9 cellular contexts compared by ENCODE assay signal in the genomic region with DNA sequence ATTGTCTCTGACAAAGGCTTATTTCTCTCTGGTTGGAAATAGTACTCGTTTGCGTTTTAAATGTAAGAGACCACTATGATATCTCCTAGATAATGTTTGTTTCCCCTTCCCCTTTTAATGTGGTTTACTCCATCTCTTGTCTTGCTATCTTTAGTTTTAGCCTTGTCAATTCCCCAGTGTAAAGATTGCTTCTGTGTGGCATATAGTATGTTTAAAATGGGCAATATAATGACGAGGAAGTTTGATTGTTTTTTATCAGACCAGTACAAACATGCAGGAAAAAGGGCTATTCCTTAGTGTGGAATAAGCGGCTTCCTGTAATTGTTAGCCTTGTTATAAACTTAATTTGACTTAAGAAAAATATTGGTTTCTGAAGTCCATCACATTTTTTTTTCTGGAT. TPM values are rescaled to one million over a fixed set of nuclear protein-coding genes. Genes with fewer than 3 reads are reported as not detected.
DNase-seq lines count a peak whose midpoint lies in the region; ATAC-seq and TF ChIP-seq lines count a peak whose summit lies in the region.
"Had no signal": no experiment of that assay in that cellular context is flagged by ENCODE, and none has a peak within 500 bp of the region (broad histone marks: within the 10 kb centered on the region; RNA-seq: fewer than 3 reads in every experiment).

No MANE protein-coding gene starts in this region.

- intact Hi-C loops in heart left ventricle (cut with DNase I) (loop anchor here in 9 of 10 donors (2.0 to 10.0 kb wide), 14 partner anchors 123 to 1510 kb away; partner anchors contain the start of genes PACRG (in 2 of the 9) and PRKN (in 2 of the 9)), Right ventricle myocardium superior (cut with DNase I) (loop anchor here (5.0 to 10.0 kb wide), 2 partner anchors 153 to 545 kb away; no protein-coding TSS in a partner anchor), body of pancreas (cut with DNase I) (no loop called here), uterus (cut with DNase I; ENCODE audit: low total_unique reads) (no loop called here), posterior vena cava (cut with DNase I) (loop anchor here in 1 of 2 donors (5.0 to 10.0 kb wide), 2 partner anchors 667 to 1215 kb away; no protein-coding TSS in a partner anchor)

- WGBS in heart left ventricle, 4 donors: 3 to 5% (median 4%) methylated on average over 4 of the region's 4 CpGs
- 4 to 7% methylated on average over 4 of the region's 4 CpGs for WGBS in body of pancreas, 2 donors
- WGBS in mesenchymal stem cell: 29% methylated on average over 4 of the region's 4 CpGs

- H3K79me1 ChIP-seq in mesenchymal stem cell (replicated peaks; ENCODE audit: low read length, poor library complexity, severe bottlenecking): no peaks in the 10 kb centered on the region

- H3K36me3 ChIP-seq in heart left ventricle (peaks cover 0 to 7% (median 0%) of the 10 kb centered on the region in 9 donors), body of pancreas (replicated peaks in 1 of 2; ENCODE audit: insufficient read depth in 1 of 2, low read depth in 2 of 2) (no peaks in the 10 kb centered on the region), mesenchymal stem cell (ENCODE audit: control insufficient read depth in 1 of 2, insufficient read depth in 2 of 2, low read depth in 1 of 2, low read length in 2 of 2) (no peaks in the 10 kb centered on the region), uterus (no peaks in the 10 kb centered on the region)

- no peak overlapping the region for H3K18ac ChIP-seq in mesenchymal stem cell (ENCODE audit: low read depth in 1 of 2, low read length in 2 of 2)

- peak overlapping the region; percentile 81 to 100 (median 98) for H3K27ac ChIP-seq in heart left ventricle
- H3K27ac ChIP-seq in body of pancreas: peak overlapping the region in 3 of 4 donors; percentile 97 to 100 (median 99)
- no peak overlapping the region for H3K27ac ChIP-seq in mesenchymal stem cell (ENCODE audit: low read length, poor library complexity, severe bottlenecking)
- H3K27ac ChIP-seq in uterus: peak overlapping the region; percentile 100

- H3K14ac ChIP-seq in mesenchymal stem cell (ENCODE audit: low read length in 2 of 2): no peak overlapping the region

- no peak overlapping the region for H2BK15ac ChIP-seq in mesenchymal stem cell (ENCODE audit: low read depth, poor library complexity, severe bottlenecking)

- no peak overlapping the region for H4K91ac ChIP-seq in mesenchymal stem cell (ENCODE audit: low read length)

- H3K4me2 ChIP-seq in mesenchymal stem cell (ENCODE audit: low read length, poor library complexity, severe bottlenecking): no peak overlapping the region

- ATAC-seq in heart left ventricle (no peak), Right ventricle myocardium superior (ENCODE audit: poor library complexity) (no peak), body of pancreas (no peak), HG03097 (IDR thresholded peaks at IDR 0.05; ENCODE audit: low FRiP score, unreplicated experiment) (no peak)

- no peak overlapping the region for H2BK12ac ChIP-seq in mesenchymal stem cell (ENCODE audit: low read length in 2 of 2)

- no peak overlapping the region for H4K8ac ChIP-seq in mesenchymal stem cell (ENCODE audit: low read length)

- no peak overlapping the region for H2AFZ ChIP-seq in mesenchymal stem cell (ENCODE audit: low read depth, low read length)

- H2BK120ac ChIP-seq in mesenchymal stem cell (ENCODE audit: low read depth, low read length): no peak overlapping the region

- H2BK5ac ChIP-seq in mesenchymal stem cell (ENCODE audit: low read depth, low read length, poor library complexity, severe bottlenecking): no peak overlapping the region

- H3K9ac ChIP-seq in mesenchymal stem cell (ENCODE audit: low read length): peak overlapping the region; percentile 97

- H3K4me1 ChIP-seq in heart left ventricle: peaks cover 2 to 59% (median 30%) of the 10 kb centered on the region in 12 donors
- peaks cover 38% of the 10 kb centered on the region for H3K4me1 ChIP-seq in body of pancreas
- H3K4me1 ChIP-seq in mesenchymal stem cell (ENCODE audit: control insufficient read depth, insufficient read depth, low read depth, low read length): no peaks in the 10 kb centered on the region
- H3K4me1 ChIP-seq in uterus: peaks cover 0 to 8% of the 10 kb centered on the region in 2 donors

- no peak for TF ChIP-seq POLR2A in heart left ventricle (IDR thresholded peaks at IDR 0.05)
- TF ChIP-seq POLR2A in body of pancreas (IDR thresholded peaks at IDR 0.05): no peak
- no peak for TF ChIP-seq POLR2A in uterus (IDR thresholded peaks at IDR 0.05)

- H3K9me3 ChIP-seq in heart left ventricle: no peaks in the 10 kb centered on the region
- H3K9me3 ChIP-seq in body of pancreas: no peaks in the 10 kb centered on the region
- no peaks in the 10 kb centered on the region for H3K9me3 ChIP-seq in mesenchymal stem cell (ENCODE audit: control insufficient read depth, low read length)
- H3K9me3 ChIP-seq in uterus: no peaks in the 10 kb centered on the region

- no peaks in the 10 kb centered on the region for H3K27me3 ChIP-seq in heart left ventricle
- no peaks in the 10 kb centered on the region for H3K27me3 ChIP-seq in body of pancreas
- no peaks in the 10 kb centered on the region for H3K27me3 ChIP-seq in mesenchymal stem cell (ENCODE audit: control insufficient read depth in 1 of 2, insufficient read depth in 1 of 2, low read length in 2 of 2)
- H3K27me3 ChIP-seq in uterus: no peaks in the 10 kb centered on the region

- no peak overlapping the region for H2AK5ac ChIP-seq in mesenchymal stem cell (ENCODE audit: low read length, severe bottlenecking)

- H3K4me3 ChIP-seq in heart left ventricle: peak overlapping the region; percentile 49 to 97 (median 86)
- no peak overlapping the region for H3K4me3 ChIP-seq in body of pancreas
- H3K4me3 ChIP-seq in mesenchymal stem cell (ENCODE audit: insufficient read depth in 1 of 2, low read depth in 1 of 2, low read length in 2 of 2): peak overlapping the region in 1 of 2 experiments; percentile 89
- H3K4me3 ChIP-seq in uterus: peak overlapping the region; percentile 91 to 98

- TF ChIP-seq CTCF in heart left ventricle (IDR thresholded peaks at IDR 0.05) (no peak), body of pancreas (IDR thresholded peaks at IDR 0.05) (no peak), uterus (IDR thresholded peaks at IDR 0.05) (no peak)

- DNase-seq in heart left ventricle: no peak
- DNase-seq in Right ventricle myocardium superior: no peak
- no peak for DNase-seq in body of pancreas
- DNase-seq in mesenchymal stem cell: no peak
- DNase-seq in uterus: no peak
- no peak for DNase-seq in 8988T
- no peak for DNase-seq in posterior vena cava (ENCODE audit: low spot score)

- no peak overlapping the region for H3K23ac ChIP-seq in mesenchymal stem cell (ENCODE audit: low read length in 2 of 2)

- H3K4ac ChIP-seq in mesenchymal stem cell (ENCODE audit: low read depth in 1 of 2, low read length in 2 of 2): no peak overlapping the region

RNA-seq across cellular contexts. Expression of gene QKI, which starts 3.1 kb away (rescaled TPM):
- 100 to 1,000 TPM; 367 to 607 (median 489) TPM for total RNA-seq in heart left ventricle
- polyA plus RNA-seq in heart left ventricle: 100 to 1,000 TPM in 1 of 2 donors, 10 to 100 TPM in 1; 80.2 to 250 TPM
- 477 TPM for total RNA-seq in Right ventricle myocardium superior
- 10 to 100 TPM; 60.4 to 61.3 TPM for total RNA-seq in body of pancreas
- 92.5 TPM for polyA plus RNA-seq in mesenchymal stem cell (2013, experiment 1 of 2)
- 90.5 TPM for polyA plus RNA-seq in mesenchymal stem cell (2013, experiment 2 of 2)
- 100 to 1,000 TPM in 3 of 4 donors, 10 to 100 TPM in 1; 93.5 to 213 (median 164) TPM for total RNA-seq in uterus
- 100 to 1,000 TPM; 116 to 138 TPM for total RNA-seq in posterior vena cava
- total RNA-seq: HT-29 had no signal

Comparison
In these comparisons a context has a peak if more than half of its experiments do, and no peak if none do; other contexts are left out.
1. H3K4me3 ChIP-seq: peak in heart left ventricle (12 of 12) and uterus (2 of 2); none in body of pancreas (0 of 2).
2. intact Hi-C loops: an anchor here in heart left ventricle (2.0 to 10.0 kb wide) and Right ventricle myocardium superior (5.0 to 10.0 kb wide); none called in body of pancreas and uterus.